In the genomic region with DNA sequence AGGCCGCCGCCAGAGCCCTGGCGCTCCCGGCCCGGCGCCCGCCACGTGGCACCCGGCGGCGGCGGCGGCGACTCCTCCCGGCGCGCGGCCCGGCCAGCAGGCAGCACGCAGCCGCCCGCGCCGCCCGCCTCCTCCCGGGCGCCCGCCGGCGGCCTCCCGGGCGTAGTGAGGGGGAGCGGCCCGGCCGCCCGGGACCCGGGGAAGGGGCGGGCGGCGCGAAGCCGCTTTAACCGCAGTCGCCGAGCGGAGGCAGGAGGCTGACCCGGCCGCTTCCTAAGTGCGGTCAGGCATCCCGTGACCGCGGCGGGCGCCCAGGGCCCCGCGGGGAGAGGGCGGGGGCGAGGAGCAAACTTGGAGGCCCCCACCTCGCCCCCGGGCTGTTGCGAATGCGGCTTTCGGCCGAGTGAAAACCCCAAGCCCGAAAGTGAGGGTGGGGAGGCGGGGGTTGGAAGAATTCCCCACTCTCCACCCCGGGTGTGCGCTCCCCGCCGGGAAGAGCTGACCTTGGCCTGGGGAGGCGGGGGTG, we compare ENCODE assay signal across 8 cellular contexts. TPM values are rescaled to one million over a fixed set of nuclear protein-coding genes. Genes with fewer than 3 reads are reported as not detected.
DNase-seq lines count a peak whose midpoint lies in the region; ATAC-seq and TF ChIP-seq lines count a peak whose summit lies in the region.

No MANE protein-coding gene starts in this region.

- H3K9me3 ChIP-seq in A673 (ENCODE audit: low read depth, low read length, poor library complexity, severe bottlenecking): no peaks in the 10 kb centered on the region
- no peaks in the 10 kb centered on the region for H3K9me3 ChIP-seq in Panc1 (ENCODE audit: control insufficient read depth, insufficient read depth, low read depth, low read length)
- H3K9me3 ChIP-seq in heart left ventricle: no peaks in the 10 kb centered on the region

- H3K4me3 ChIP-seq in A673 (ENCODE audit: low read depth, low read length, poor library complexity, severe bottlenecking) (peak overlapping the region; percentile 93), Panc1 (ENCODE audit: low read depth in 2 of 2, low read length in 2 of 2) (peak overlapping the region; percentile 90 to 96), heart left ventricle (peak overlapping the region; percentile 44 to 92 (median 75))

- H3K4me1 ChIP-seq in A673 (ENCODE audit: insufficient read depth, low read length, poor library complexity, severe bottlenecking) (peaks cover 30% of the 10 kb centered on the region), Panc1 (ENCODE audit: control insufficient read depth, insufficient read depth, low read length) (peaks cover 58% of the 10 kb centered on the region), heart left ventricle (peaks cover 4 to 69% (median 44%) of the 10 kb centered on the region in 12 donors)

- no peak for TF ChIP-seq CTCF in A673 (conservative IDR thresholded peaks at IDR 0.05; ENCODE audit: low read depth, low read length)
- TF ChIP-seq CTCF in Panc1 (IDR thresholded peaks at IDR 0.05): no peak
- TF ChIP-seq CTCF in heart left ventricle (IDR thresholded peaks at IDR 0.05): no peak

- H3K27me3 ChIP-seq in A673 (replicated peaks; ENCODE audit: insufficient read depth, low read depth, low read length, poor library complexity): no peaks in the 10 kb centered on the region
- H3K27me3 ChIP-seq in Panc1 (ENCODE audit: control insufficient read depth, insufficient read depth, low read length): no peaks in the 10 kb centered on the region
- peaks cover 0 to 61% (median 0%) of the 10 kb centered on the region in 9 donors for H3K27me3 ChIP-seq in heart left ventricle

- H3K27ac Mint-ChIP-seq in activated naive CD8-positive, alpha-beta T cell treated with anti-CD3 and anti-CD28 coated beads for 36 hours: no peak overlapping the region

- POLR2A ChIA-PET in A673 (lab: Charles Lee; ENCODE audit: low non-redundant PET): interaction anchor here (0.6 kb wide), 6 partner anchors 62 to 465 kb away, joined by 3 to 6 read pairs (median 4); no protein-coding TSS in a partner anchor
- POLR2A ChIA-PET in Panc1 (lab: Charles Lee): interaction anchor here (0.6 to 1.1 kb wide), 12 partner anchors 17 to 366 kb away, joined by 3 to 8 read pairs (median 3); no protein-coding TSS in a partner anchor

- no peak overlapping the region for H3K4me3 Mint-ChIP-seq in activated naive CD8-positive, alpha-beta T cell treated with anti-CD3 and anti-CD28 coated beads for 36 hours

- peaks cover 32% of the 10 kb centered on the region for H3K4me1 Mint-ChIP-seq in activated naive CD8-positive, alpha-beta T cell treated with anti-CD3 and anti-CD28 coated beads for 36 hours

- intact Hi-C loops in A673 (cut with micrococcal nuclease; ENCODE audit: unreplicated experiment) (loop anchor here (2.0 to 10.0 kb wide), 4 partner anchors 63 to 1311 kb away; a partner anchor contains a TSS), Panc1 (cut with micrococcal nuclease; ENCODE audit: unreplicated experiment) (loop anchor here (1.0 to 10.0 kb wide), 4 partner anchors 57 to 353 kb away; no protein-coding TSS in a partner anchor), heart left ventricle (cut with DNase I) (loop anchor here (1.0 to 10.0 kb wide), 15 partner anchors 52 to 353 kb away; no protein-coding TSS in a partner anchor), posterior cingulate gyrus (cut with DNase I) (loop anchor here (5.0 to 10.0 kb wide), 2 partner anchors 129 to 183 kb away; no protein-coding TSS in a partner anchor)

- BruUV-seq in A673 (replicated peaks; lab: Mats Ljungman, UMichigan) (no TSS peak), Panc1 (replicated peaks; lab: Mats Ljungman, UMichigan) (no TSS peak)

- ATAC-seq in GM18867 (IDR thresholded peaks at IDR 0.05; ENCODE audit: unreplicated experiment) (peak; percentile 22), HG03066 (IDR thresholded peaks at IDR 0.05; ENCODE audit: low read depth, unreplicated experiment) (peak; percentile 6), Panc1 (peak; percentile 11), heart left ventricle (peak in 3 of 4 donors; percentile 10 to 21 (median 14)), HG03378 (IDR thresholded peaks at IDR 0.05; ENCODE audit: unreplicated experiment) (no peak)

- H3K36me3 Mint-ChIP-seq in activated naive CD8-positive, alpha-beta T cell treated with anti-CD3 and anti-CD28 coated beads for 36 hours: peaks cover 1% of the 10 kb centered on the region

- no peaks in the 10 kb centered on the region for H3K9me3 Mint-ChIP-seq in activated naive CD8-positive, alpha-beta T cell treated with anti-CD3 and anti-CD28 coated beads for 36 hours

- H3K27ac ChIP-seq in A673 (ENCODE audit: low read depth, low read length, poor library complexity, severe bottlenecking) (peak overlapping the region; percentile 98), Panc1 (ENCODE audit: low read length) (peak overlapping the region; percentile 84; the same call in 1 of the 2 replicates), heart left ventricle (peak overlapping the region; percentile 90 to 99 (median 97))

- WGBS in heart left ventricle, 4 donors: 0 to 1% (median 1%) methylated on average over 57 to 71 of the region's 71 CpGs; no CpG with 5 or more reads in 1 of the 4 donors

- TF ChIP-seq POLR2A in heart left ventricle (IDR thresholded peaks at IDR 0.05): no peak

- peak; percentile 80 for DNase-seq in A673 (ENCODE audit: low spot score)
- DNase-seq in Panc1 (ENCODE audit: low read depth, low spot score): no peak
- DNase-seq in activated naive CD8-positive, alpha-beta T cell treated with anti-CD3 and anti-CD28 coated beads for 36 hours: peak; percentile 56
- DNase-seq in heart left ventricle: peak; percentile 80 to 88 (median 82)
- peak in 6 of 10 donors; percentile 19 to 89 (median 52) for DNase-seq in posterior cingulate gyrus

- CTCF ChIA-PET in A673 (lab: Charles Lee): interaction anchor here (0.6 to 0.9 kb wide), 4 partner anchors 62 to 353 kb away, joined by 3 to 7 read pairs (median 3); no protein-coding TSS in a partner anchor
- CTCF ChIA-PET in Panc1 (lab: Charles Lee): interaction anchor here (0.6 kb wide), 1 partner anchor 257 kb away, joined by 3 read pairs; no protein-coding TSS in a partner anchor

- H3K36me3 ChIP-seq in A673 (ENCODE audit: insufficient read depth, low read length, poor library complexity, severe bottlenecking) (peaks cover 31% of the 10 kb centered on the region), Panc1 (ENCODE audit: control insufficient read depth, insufficient read depth, low read length) (peaks cover 2% of the 10 kb centered on the region), heart left ventricle (peaks cover 0 to 6% (median 0%) of the 10 kb centered on the region in 9 donors)

- in situ Hi-C loops in Panc1 (cut with HindIII; ENCODE audit: low pct_unique_long_range_greater_than_20kb, low sequenced_read_pairs): no loop called here

- peaks cover 77% of the 10 kb centered on the region for H3K27me3 Mint-ChIP-seq in activated naive CD8-positive, alpha-beta T cell treated with anti-CD3 and anti-CD28 coated beads for 36 hours

RNA-seq across cellular contexts. Expression of a gene that starts 1.7 kb away (rescaled TPM):
- total RNA-seq in A673 (2021): 136 and 139 TPM in 2 replicates
- total RNA-seq in Panc1 (2021; ENCODE audit: unreplicated experiment): 28.5 TPM
- polyA plus RNA-seq in Panc1 (2012; ENCODE audit: insufficient read length): 33.2 TPM
- under 1 TPM in 1 of 2 experiments, not detected in 1; 0.14 TPM for total RNA-seq in activated naive CD8-positive, alpha-beta T cell treated with anti-CD3 and anti-CD28 coated beads for 36 hours
- 10 to 100 TPM in 7 of 9 donors, 1 to 10 TPM in 2; 9.2 to 32.3 (median 19.2) TPM for total RNA-seq in heart left ventricle
- polyA plus RNA-seq in heart left ventricle: 10 to 100 TPM in 1 of 2 donors, 1 to 10 TPM in 1; 9.2 to 11.7 TPM

Comparison
In these comparisons a context has a peak if more than half of its experiments do, and no peak if none do; other contexts are left out.
1. RNA of a gene that starts 1.7 kb away (total RNA-seq): 136 to 139 TPM in A673, 28.5 TPM in Panc1 (single experiment) and 9.2 to 32.3 TPM in heart left ventricle; 0.14 TPM in activated naive CD8-positive, alpha-beta T cell treated with anti-CD3 and anti-CD28 coated beads for 36 hours; every median in the first group is over 4 times any median in the second.
2. Peak in every context shown above with its lines, with median percentiles within 50 percentile points of each other: H3K27ac ChIP-seq and H3K4me3 ChIP-seq.